Comparison of ENCODE assay signal across 8 cellular contexts in the genomic region with DNA sequence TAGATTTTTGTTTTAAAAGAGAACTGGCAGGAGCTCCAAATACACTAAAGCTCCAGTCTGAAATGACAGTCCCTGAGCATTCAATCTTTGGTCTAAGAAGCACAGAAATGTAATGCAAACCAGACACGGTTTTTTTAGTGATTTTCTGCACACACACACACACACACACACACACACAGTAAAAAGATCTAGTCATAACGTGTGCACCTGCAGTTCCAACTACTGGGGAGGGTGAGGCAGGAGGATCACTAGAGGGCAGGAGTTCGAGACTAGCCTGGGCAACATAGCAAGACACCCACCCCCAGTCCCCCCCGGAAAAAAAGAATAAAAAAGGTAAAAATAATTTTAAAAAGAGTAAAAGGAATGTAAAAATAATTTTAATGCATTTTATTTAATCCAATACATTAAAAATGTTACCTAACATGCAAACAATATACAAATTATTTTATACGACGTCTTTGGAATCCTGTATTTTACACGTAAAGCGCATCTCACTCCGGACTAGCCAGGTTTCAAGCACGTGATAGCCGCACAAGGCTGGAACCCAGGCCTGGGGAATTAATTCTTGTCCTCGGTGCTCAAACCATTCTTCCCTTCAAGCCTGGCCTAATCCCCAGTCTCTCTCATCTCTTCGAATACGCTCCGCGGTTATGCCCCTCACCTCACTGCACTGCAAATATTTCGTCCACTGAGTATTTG. TPM values are rescaled to one million over a fixed set of nuclear protein-coding genes. Genes with fewer than 3 reads are reported as not detected.
A peak's percentile ranks its signal among the peaks of the same experiment; 100 is the strongest.
DNase-seq lines count a peak whose midpoint lies in the region; TF ChIP-seq lines count a peak whose summit lies in the region.

No MANE protein-coding gene starts in this region.

- peaks cover 38% of the 10 kb centered on the region for H3K4me1 Mint-ChIP-seq in osteocyte (ENCODE audit: unreplicated experiment)

- DNase-seq in NCI-H748 treated with DMSO at 0.1 percent for 48 hours (lab: John Stamatoyannopoulos, UW) (peak; percentile 7), osteocyte (ENCODE audit: extremely low spot score, unreplicated experiment) (no peak), NCI-H446 (lab: John Stamatoyannopoulos, UW) (no peak), ureter (ENCODE audit: low spot score) (no peak)
- no peak for DNase-seq in stimulated activated CD4-positive, alpha-beta T cell treated with anti-CD3 and anti-CD28 coated beads, Interleukin-15, amount 100 ng/mL, for 24 hours
- no peak for DNase-seq in effector CD4-positive, alpha-beta T cell

- peak overlapping the region; percentile 100 for H3K4me3 Mint-ChIP-seq in osteocyte (ENCODE audit: unreplicated experiment)

- H3K4me1 ChIP-seq in endocrine pancreas (ENCODE audit: control insufficient read depth, insufficient read depth, low read length): peaks cover 4% of the 10 kb centered on the region

- H3K9ac ChIP-seq in endocrine pancreas (ENCODE audit: control insufficient read depth, insufficient read depth, low read length): peak overlapping the region; percentile 88

- no peaks in the 10 kb centered on the region for H3K27me3 ChIP-seq in endocrine pancreas (ENCODE audit: control insufficient read depth, insufficient read depth, low read length)

- peak overlapping the region; percentile 86 for H3K4me3 ChIP-seq in GM08714 (ENCODE audit: low read length)
- peak overlapping the region; percentile 84 for H3K4me3 ChIP-seq in endocrine pancreas (ENCODE audit: control insufficient read depth, insufficient read depth, low read length)

- no peaks in the 10 kb centered on the region for H3K9me3 Mint-ChIP-seq in osteocyte (ENCODE audit: unreplicated experiment)

- H3K36me3 Mint-ChIP-seq in osteocyte (ENCODE audit: unreplicated experiment): no peaks in the 10 kb centered on the region

- no peaks in the 10 kb centered on the region for H3K9me3 ChIP-seq in endocrine pancreas (ENCODE audit: control insufficient read depth, low read length)

- no peak for TF ChIP-seq CTCF in osteocyte (IDR thresholded peaks at IDR 0.05)

- H3K27ac Mint-ChIP-seq in osteocyte (ENCODE audit: unreplicated experiment): peak overlapping the region; percentile 100

- no peaks in the 10 kb centered on the region for H3K27me3 Mint-ChIP-seq in osteocyte (ENCODE audit: unreplicated experiment)

- H3K36me3 ChIP-seq in endocrine pancreas (ENCODE audit: control insufficient read depth, insufficient read depth, low read length): no peaks in the 10 kb centered on the region

RNA-seq across cellular contexts. Expression of a gene that starts 0.8 kb away (rescaled TPM):
- total RNA-seq in osteocyte: 28.9 and 29.1 TPM in 2 replicates
- 32.6 TPM for total RNA-seq in ureter

RNA-seq across cellular contexts. Expression of a gene that starts 23.6 kb away (rescaled TPM):
- total RNA-seq in osteocyte (38.4 and 41.6 TPM in 2 replicates), ureter (13.0 TPM)
